ENCODE assay signal across 8 cellular contexts in genomic region chr1:167819849-167820683, GRCh38.
DNase-seq lines count a peak whose midpoint lies in the region; ATAC-seq and TF ChIP-seq lines count a peak whose summit lies in the region.

No MANE protein-coding gene starts in this region.

- intact Hi-C loops in naive thymus-derived CD4-positive, alpha-beta T cell (cut with micrococcal nuclease) = no loop called here
- intact Hi-C loops in uterus (cut with DNase I; ENCODE audit: low total_unique reads) = no loop called here

- DNase-seq in BE2C = peak; percentile 86
- peak; percentile 80 for DNase-seq in GM20000 (ENCODE audit: low spot score)
- DNase-seq in NCI-H146 treated with DMSO at 0.1 percent for 48 hours (lab: John Stamatoyannopoulos, UW; ENCODE audit: unreplicated experiment) = peak; percentile 32
- peak; percentile 75 to 94 for DNase-seq in foreskin keratinocyte
- DNase-seq in naive thymus-derived CD4-positive, alpha-beta T cell = peak in 1 of 9 donors; percentile 47
- DNase-seq in uterus = peak; percentile 70 to 82
- no peak for DNase-seq in cerebellar nuclear complex (lab: John Stamatoyannopoulos, UW)

- H3K27me3 ChIP-seq in BE2C = no peaks in the 10 kb centered on the region
- H3K27me3 ChIP-seq in foreskin keratinocyte = no peaks in the 10 kb centered on the region
- H3K27me3 ChIP-seq in naive thymus-derived CD4-positive, alpha-beta T cell (ENCODE audit: control insufficient read depth in 2 of 2, insufficient read depth in 2 of 2, low read length in 2 of 2) = no peaks in the 10 kb centered on the region
- H3K27me3 ChIP-seq in uterus = no peaks in the 10 kb centered on the region

- CTCF ChIA-PET in naive thymus-derived CD4-positive, alpha-beta T cell (lab: Charles Lee) = no interaction called here

- H3K9me3 ChIP-seq in BE2C (no peaks in the 10 kb centered on the region), uterus (no peaks in the 10 kb centered on the region)
- H3K9me3 ChIP-seq in naive thymus-derived CD4-positive, alpha-beta T cell (ENCODE audit: control insufficient read depth in 2 of 3, low read length in 3 of 3) = peaks cover 0 to 4% (median 0%) of the 10 kb centered on the region in 3 experiments

- POLR2A ChIA-PET in naive thymus-derived CD4-positive, alpha-beta T cell (lab: Charles Lee) = interaction anchor here (0.6 kb wide), 1 partner anchor 74 kb away, joined by 4 read pairs; no protein-coding TSS in a partner anchor

- H3K4me3 ChIP-seq in BE2C (ENCODE audit: low read depth, low read length) = peak overlapping the region; percentile 43; the same call in 1 of the 2 replicates
- H3K4me3 ChIP-seq in naive thymus-derived CD4-positive, alpha-beta T cell (ENCODE audit: low read length) = no peak overlapping the region
- H3K4me3 ChIP-seq in uterus = peak overlapping the region; percentile 21 to 41

- H3K4me1 ChIP-seq in BE2C (peaks cover 3% of the 10 kb centered on the region; the same call in 1 of the 2 replicates), foreskin keratinocyte (peaks cover 12% of the 10 kb centered on the region), uterus (no peaks in the 10 kb centered on the region)
- H3K4me1 ChIP-seq in naive thymus-derived CD4-positive, alpha-beta T cell (ENCODE audit: control insufficient read depth in 2 of 2, insufficient read depth in 2 of 2, low read length in 2 of 2) = no peaks in the 10 kb centered on the region

- peaks cover 14% of the 10 kb centered on the region for H3K9me3 Mint-ChIP-seq in activated T-helper 17 cell treated with anti-CD3 and anti-CD28 coated beads, Interleukin-2, amount 50 U/mL, for 72 hours
- H3K9me3 Mint-ChIP-seq in naive thymus-derived CD4-positive, alpha-beta T cell = peaks cover 0 to 14% (median 9%) of the 10 kb centered on the region in 11 donors

- peak; percentile 25 to 45 for TF ChIP-seq POLR2A in uterus (IDR thresholded peaks at IDR 0.05)

- ATAC-seq in activated T-helper 17 cell treated with anti-CD3 and anti-CD28 coated beads, Interleukin-2, amount 50 U/mL, for 72 hours (replicated peaks) = peak; percentile 94
- ATAC-seq in foreskin keratinocyte = peak; percentile 87
- ATAC-seq in naive thymus-derived CD4-positive, alpha-beta T cell = peak; percentile 71

- H3K27ac Mint-ChIP-seq in activated T-helper 17 cell treated with anti-CD3 and anti-CD28 coated beads, Interleukin-2, amount 50 U/mL, for 72 hours = peak overlapping the region; percentile 62
- H3K27ac Mint-ChIP-seq in naive thymus-derived CD4-positive, alpha-beta T cell = peak overlapping the region in 1 of 9 donors; percentile 65

- H3K4me1 Mint-ChIP-seq in activated T-helper 17 cell treated with anti-CD3 and anti-CD28 coated beads, Interleukin-2, amount 50 U/mL, for 72 hours = peaks cover 16% of the 10 kb centered on the region
- peaks cover 0 to 18% (median 4%) of the 10 kb centered on the region in 7 donors for H3K4me1 Mint-ChIP-seq in naive thymus-derived CD4-positive, alpha-beta T cell

- H3K36me3 Mint-ChIP-seq in activated T-helper 17 cell treated with anti-CD3 and anti-CD28 coated beads, Interleukin-2, amount 50 U/mL, for 72 hours (ENCODE audit: low read depth) = no peaks in the 10 kb centered on the region
- peaks cover 5 to 13% (median 7%) of the 10 kb centered on the region in 5 donors for H3K36me3 Mint-ChIP-seq in naive thymus-derived CD4-positive, alpha-beta T cell

- H3K36me3 ChIP-seq in BE2C = no peaks in the 10 kb centered on the region
- H3K36me3 ChIP-seq in naive thymus-derived CD4-positive, alpha-beta T cell (ENCODE audit: control insufficient read depth in 2 of 3, insufficient read depth in 3 of 3, low read length in 3 of 3) = no peaks in the 10 kb centered on the region
- no peaks in the 10 kb centered on the region for H3K36me3 ChIP-seq in uterus

- H3K27ac ChIP-seq in foreskin keratinocyte (peak overlapping the region; percentile 32), uterus (peak overlapping the region; percentile 55 to 87)
- H3K27ac ChIP-seq in naive thymus-derived CD4-positive, alpha-beta T cell (ENCODE audit: low read depth, low read length) = no peak overlapping the region

- H3K27me3 Mint-ChIP-seq in activated T-helper 17 cell treated with anti-CD3 and anti-CD28 coated beads, Interleukin-2, amount 50 U/mL, for 72 hours = peaks cover 9% of the 10 kb centered on the region
- H3K27me3 Mint-ChIP-seq in naive thymus-derived CD4-positive, alpha-beta T cell = peaks cover 8 to 22% (median 20%) of the 10 kb centered on the region in 5 donors

- peak overlapping the region; percentile 68 for H3K4me3 Mint-ChIP-seq in activated T-helper 17 cell treated with anti-CD3 and anti-CD28 coated beads, Interleukin-2, amount 50 U/mL, for 72 hours
- H3K4me3 Mint-ChIP-seq in naive thymus-derived CD4-positive, alpha-beta T cell = peak overlapping the region in 9 of 10 donors; percentile 15 to 76 (median 60)

- TF ChIP-seq CTCF in BE2C (IDR thresholded peaks at IDR 0.05; ENCODE audit: low read depth, low read length) (no peak), GM20000 (IDR thresholded peaks at IDR 0.05; ENCODE audit: extremely low read depth, missing control alignments) (no peak), foreskin keratinocyte (conservative IDR thresholded peaks at IDR 0.05) (no peak), uterus (IDR thresholded peaks at IDR 0.05) (peak in 1 of 4 experiments; percentile 6)

Comparison
In these comparisons a context has a peak if more than half of its experiments do, and no peak if none do; other contexts are left out.
1. DNase-seq: peak in BE2C (single experiment), GM20000 (single experiment), NCI-H146 treated with DMSO at 0.1 percent for 48 hours (single experiment), foreskin keratinocyte (2 of 2) and uterus (2 of 2); none in cerebellar nuclear complex (0 of 2).
2. Peak in every context shown above with its lines, with median percentiles within 50 percentile points of each other: ATAC-seq.